23 cellular contexts compared by ENCODE assay signal in genomic region chr18:39500320-39500719, GRCh38.
DNase-seq lines count a peak whose midpoint lies in the region; ATAC-seq, FAIRE-seq and TF ChIP-seq lines count a peak whose summit lies in the region.
"Had no signal": no experiment of that assay in that cellular context is flagged by ENCODE, and none has a peak within 500 bp of the region (broad histone marks: within the 10 kb centered on the region; RNA-seq: fewer than 3 reads in every experiment).

No MANE protein-coding gene starts in this region.

- FAIRE-seq in endometrium (lab: Jason Lieb, UNC): peak; percentile 95
- FAIRE-seq: GM18507 had no signal

- no peaks in the 10 kb centered on the region for H3K9me3 ChIP-seq in A673 (ENCODE audit: low read depth, low read length, poor library complexity, severe bottlenecking)
- no peaks in the 10 kb centered on the region for H3K9me3 ChIP-seq in mesenchymal stem cell (ENCODE audit: control insufficient read depth, low read length)
- no peaks in the 10 kb centered on the region for H3K9me3 ChIP-seq in heart left ventricle
- H3K9me3 ChIP-seq in esophagus squamous epithelium: no peaks in the 10 kb centered on the region
- H3K9me3 ChIP-seq: BLaER1, SJCRH30 had no signal

- H3K27ac ChIP-seq in A673 (ENCODE audit: low read depth, low read length, poor library complexity, severe bottlenecking) (no peak overlapping the region), mesenchymal stem cell (ENCODE audit: low read length, poor library complexity, severe bottlenecking) (no peak overlapping the region), heart left ventricle (no peak overlapping the region), esophagus squamous epithelium (no peak overlapping the region)
- H3K27ac ChIP-seq: 22Rv1, BLaER1, PC-9, SJCRH30 had no signal

- no peak overlapping the region for H4K91ac ChIP-seq in mesenchymal stem cell (ENCODE audit: low read length)

- H2BK12ac ChIP-seq in mesenchymal stem cell (ENCODE audit: low read length in 2 of 2): no peak overlapping the region

- no peak overlapping the region for H3K4me3 ChIP-seq in A673 (ENCODE audit: low read depth, low read length, poor library complexity, severe bottlenecking)
- H3K4me3 ChIP-seq in mesenchymal stem cell (ENCODE audit: insufficient read depth in 1 of 2, low read depth in 1 of 2, low read length in 2 of 2): no peak overlapping the region
- no peak overlapping the region for H3K4me3 ChIP-seq in heart left ventricle
- no peak overlapping the region for H3K4me3 ChIP-seq in esophagus squamous epithelium
- H3K4me3 ChIP-seq: BLaER1, PC-9, SJCRH30 had no signal

- no peaks in the 10 kb centered on the region for H3K4me1 ChIP-seq in A673 (ENCODE audit: insufficient read depth, low read length, poor library complexity, severe bottlenecking)
- H3K4me1 ChIP-seq in mesenchymal stem cell (ENCODE audit: control insufficient read depth, insufficient read depth, low read depth, low read length): no peaks in the 10 kb centered on the region
- no peaks in the 10 kb centered on the region for H3K4me1 ChIP-seq in heart left ventricle
- H3K4me1 ChIP-seq in esophagus squamous epithelium: no peaks in the 10 kb centered on the region
- H3K4me1 ChIP-seq: BLaER1, SJCRH30 had no signal

- no TSS peak for BruUV-seq in A673 (replicated peaks; lab: Mats Ljungman, UMichigan)

- CTCF ChIA-PET in A673 (lab: Charles Lee): no interaction called here

- intact Hi-C loops in A673 (cut with micrococcal nuclease; ENCODE audit: unreplicated experiment) (no loop called here), heart left ventricle (cut with DNase I) (no loop called here), esophagus squamous epithelium (cut with DNase I) (no loop called here)

- no peaks in the 10 kb centered on the region for H3K36me3 ChIP-seq in A673 (ENCODE audit: insufficient read depth, low read length, poor library complexity, severe bottlenecking)
- H3K36me3 ChIP-seq in mesenchymal stem cell (ENCODE audit: control insufficient read depth in 1 of 2, insufficient read depth in 2 of 2, low read depth in 1 of 2, low read length in 2 of 2): no peaks in the 10 kb centered on the region
- no peaks in the 10 kb centered on the region for H3K36me3 ChIP-seq in heart left ventricle
- H3K36me3 ChIP-seq in esophagus squamous epithelium: no peaks in the 10 kb centered on the region
- H3K36me3 ChIP-seq: BLaER1, SJCRH30 had no signal

- no peak overlapping the region for H4K8ac ChIP-seq in mesenchymal stem cell (ENCODE audit: low read length)

- H2BK15ac ChIP-seq in mesenchymal stem cell (ENCODE audit: low read depth, poor library complexity, severe bottlenecking): no peak overlapping the region

- DNase-seq in DMS79 treated with DMSO at 0.1 percent for 48 hours (lab: John Stamatoyannopoulos, UW) (peak; percentile 14), DMS79 (lab: John Stamatoyannopoulos, UW) (no peak), A673 (ENCODE audit: low spot score) (peak; percentile 9), mesenchymal stem cell (peak; percentile 10), OCI-M2 (lab: John Stamatoyannopoulos, UW; ENCODE audit: unreplicated experiment) (no peak), heart left ventricle (no peak), esophagus squamous epithelium (lab: John Stamatoyannopoulos, UW) (no peak)
- DNase-seq: ACHN; CD4-positive, CD25-positive, alpha-beta regulatory T cell; DMS153; H7; NCI-H1048; NCI-H187; NCI-H2081 treated with DMSO at 0.1 percent for 48 hours; NCI-H446 treated with DMSO at 0.1 percent for 48 hours; PC-9; SJCRH30 had no signal

- no peak overlapping the region for H3K14ac ChIP-seq in mesenchymal stem cell (ENCODE audit: low read length in 2 of 2)

- H3K4ac ChIP-seq in mesenchymal stem cell (ENCODE audit: low read depth in 1 of 2, low read length in 2 of 2): no peak overlapping the region

- no peak overlapping the region for H2BK120ac ChIP-seq in mesenchymal stem cell (ENCODE audit: low read depth, low read length)

- no peak for ATAC-seq in heart left ventricle
- ATAC-seq: Right ventricle myocardium inferior, SK-N-SH treated with all-trans-retinoic acid at 6 μM for 48 hours had no signal

- H2AK5ac ChIP-seq in mesenchymal stem cell (ENCODE audit: low read length, severe bottlenecking): no peak overlapping the region

- no peak overlapping the region for H2BK5ac ChIP-seq in mesenchymal stem cell (ENCODE audit: low read depth, low read length, poor library complexity, severe bottlenecking)

- no peak overlapping the region for H2AFZ ChIP-seq in mesenchymal stem cell (ENCODE audit: low read depth, low read length)
- H2AFZ ChIP-seq: PC-9 had no signal

- POLR2A ChIA-PET in A673 (lab: Charles Lee; ENCODE audit: low non-redundant PET): no interaction called here

- H3K9ac ChIP-seq in mesenchymal stem cell (ENCODE audit: low read length): no peak overlapping the region
- H3K9ac ChIP-seq: BLaER1 had no signal

- no peak overlapping the region for H3K18ac ChIP-seq in mesenchymal stem cell (ENCODE audit: low read depth in 1 of 2, low read length in 2 of 2)

- no peak overlapping the region for H3K4me2 ChIP-seq in mesenchymal stem cell (ENCODE audit: low read length, poor library complexity, severe bottlenecking)
- H3K4me2 ChIP-seq: BLaER1, PC-9 had no signal

- no peak overlapping the region for H3K23ac ChIP-seq in mesenchymal stem cell (ENCODE audit: low read length in 2 of 2)

- TF ChIP-seq POLR2A in heart left ventricle (IDR thresholded peaks at IDR 0.05) (no peak), esophagus squamous epithelium (IDR thresholded peaks at IDR 0.05) (no peak)

- no peaks in the 10 kb centered on the region for H3K79me1 ChIP-seq in mesenchymal stem cell (replicated peaks; ENCODE audit: low read length, poor library complexity, severe bottlenecking)

- WGBS in mesenchymal stem cell: 51% methylated on average over 2 of the region's 3 CpGs
- 72 to 81% (median 76%) methylated on average over 3 of the region's 3 CpGs for WGBS in heart left ventricle, 4 donors
- 65 to 77% methylated on average over 3 of the region's 3 CpGs for WGBS in esophagus squamous epithelium, 2 donors

- no peak for TF ChIP-seq CTCF in A673 (conservative IDR thresholded peaks at IDR 0.05; ENCODE audit: low read depth, low read length)
- TF ChIP-seq CTCF in heart left ventricle (IDR thresholded peaks at IDR 0.05): no peak
- TF ChIP-seq CTCF in esophagus squamous epithelium (IDR thresholded peaks at IDR 0.05): no peak

- H3K27me3 ChIP-seq in A673 (replicated peaks; ENCODE audit: insufficient read depth, low read depth, low read length, poor library complexity) (no peaks in the 10 kb centered on the region), mesenchymal stem cell (ENCODE audit: control insufficient read depth in 1 of 2, insufficient read depth in 1 of 2, low read length in 2 of 2) (no peaks in the 10 kb centered on the region), heart left ventricle (no peaks in the 10 kb centered on the region), esophagus squamous epithelium (no peaks in the 10 kb centered on the region)
- H3K27me3 ChIP-seq: BLaER1, SJCRH30 had no signal

Comparison
In these comparisons a context has a peak if more than half of its experiments do, and no peak if none do; other contexts are left out.
1. DNase-seq: peak in DMS79 treated with DMSO at 0.1 percent for 48 hours (single experiment), A673 (single experiment) and mesenchymal stem cell (single experiment); none in DMS79 (single experiment), OCI-M2 (single experiment), heart left ventricle (0 of 5) and esophagus squamous epithelium (single experiment).